In the genomic region with DNA sequence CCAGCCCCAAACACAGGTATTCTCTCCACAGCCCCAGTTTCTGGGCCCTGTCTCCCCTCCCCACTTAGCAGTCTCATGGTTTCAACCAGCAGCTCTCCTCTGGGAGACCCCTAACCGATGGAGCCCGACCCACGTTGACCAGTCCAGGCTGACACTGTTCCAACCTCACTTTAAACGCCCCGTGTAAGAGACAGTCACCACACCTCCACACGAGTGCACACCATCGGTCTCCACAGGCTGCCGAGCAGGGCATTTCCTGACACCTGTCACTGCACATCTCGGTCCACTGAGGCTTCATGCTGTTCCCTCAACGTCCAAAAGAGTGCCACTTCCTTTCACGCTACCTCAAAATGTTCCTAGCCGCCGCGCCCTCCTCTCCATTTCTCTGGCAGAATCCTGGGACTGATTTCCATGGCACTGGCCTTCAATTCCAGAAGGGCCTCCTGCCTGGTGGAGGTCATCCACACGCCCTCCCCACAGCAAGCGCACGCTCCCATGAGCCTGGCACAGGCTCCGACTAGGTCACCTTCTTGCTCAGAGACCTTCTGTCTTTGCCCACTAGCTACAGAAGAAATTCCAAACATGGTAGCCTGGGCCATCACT, we compare ENCODE assay signal across 18 cellular contexts.
"Had no signal": no experiment of that assay in that cellular context is flagged by ENCODE, and none has a peak within 500 bp of the region (broad histone marks: within the 10 kb centered on the region; RNA-seq: fewer than 3 reads in every experiment).

No MANE protein-coding gene starts in this region.

- FAIRE-seq: urothelium cell line had no signal

- H3K9me3 Mint-ChIP-seq: activated CD4-positive, alpha-beta T cell treated with anti-CD3 and anti-CD28 coated beads, Interleukin-2, amount 10 ng/mL, durations not matched to agents 7 days and 5 days; activated T-cell treated with anti-CD3 and anti-CD28 coated beads, Interleukin-2, amount 50 U/mL, for 72 hours had no signal

- H3K4me1 Mint-ChIP-seq: activated CD4-positive, alpha-beta T cell treated with anti-CD3 and anti-CD28 coated beads, Interleukin-2, amount 10 ng/mL, durations not matched to agents 7 days and 5 days; stimulated activated naive CD8-positive, alpha-beta T cell treated with anti-CD3 and anti-CD28 coated beads, Interleukin-15, amount 100 ng/mL, for 72 hours had no signal

- H3K27me3 Mint-ChIP-seq: activated CD4-positive, alpha-beta T cell treated with anti-CD3 and anti-CD28 coated beads, Interleukin-2, amount 10 ng/mL, durations not matched to agents 7 days and 5 days; activated naive CD8-positive, alpha-beta T cell; naive B cell; stimulated activated naive CD8-positive, alpha-beta T cell treated with anti-CD3 and anti-CD28 coated beads, Interleukin-15, amount 100 ng/mL, for 72 hours had no signal

- H3K4me3 ChIP-seq: gastrocnemius medialis, heart left ventricle, lung, psoas muscle, right lobe of liver, testis had no signal

- DNase-seq: activated CD4-positive, alpha-beta T cell treated with anti-CD3 and anti-CD28 coated beads, Interleukin-2, amount 10 ng/mL, durations not matched to agents 7 days and 5 days; activated CD8-positive, alpha-beta memory T cell treated with anti-CD3 and anti-CD28 coated beads, Interleukin-2, amount 50 U/mL, for 48 hours; activated gamma-delta T cell; activated T-cell treated with anti-CD3 and anti-CD28 coated beads, Interleukin-2, amount 50 U/mL, for 72 hours; amniotic stem cell; erythroblast; gastrocnemius medialis; heart left ventricle; naive B cell; nucleus accumbens; psoas muscle; right lobe of liver; stimulated activated naive CD8-positive, alpha-beta T cell treated with anti-CD3 and anti-CD28 coated beads, Interleukin-15, amount 100 ng/mL, for 72 hours; SW 1271; testis had no signal

- H3K4me3 Mint-ChIP-seq: activated CD4-positive, alpha-beta T cell treated with anti-CD3 and anti-CD28 coated beads, Interleukin-2, amount 10 ng/mL, durations not matched to agents 7 days and 5 days; activated naive CD8-positive, alpha-beta T cell; activated T-cell treated with anti-CD3 and anti-CD28 coated beads, Interleukin-2, amount 50 U/mL, for 72 hours; naive B cell; stimulated activated naive CD8-positive, alpha-beta T cell treated with anti-CD3 and anti-CD28 coated beads, Interleukin-15, amount 100 ng/mL, for 72 hours had no signal

- H3K9me3 ChIP-seq: gastrocnemius medialis, heart left ventricle, psoas muscle, right lobe of liver, testis had no signal

- H3K27ac ChIP-seq: gastrocnemius medialis, psoas muscle, right lobe of liver, testis had no signal

- H3K36me3 ChIP-seq: gastrocnemius medialis, right lobe of liver had no signal

- H3K36me3 Mint-ChIP-seq: activated naive CD8-positive, alpha-beta T cell; naive B cell had no signal

- H3K27me3 ChIP-seq: heart left ventricle, right lobe of liver, testis had no signal

- H3K4me1 ChIP-seq: gastrocnemius medialis, psoas muscle, right lobe of liver, testis had no signal

- H3K27ac Mint-ChIP-seq: activated CD4-positive, alpha-beta T cell treated with anti-CD3 and anti-CD28 coated beads, Interleukin-2, amount 10 ng/mL, durations not matched to agents 7 days and 5 days; activated naive CD8-positive, alpha-beta T cell; activated T-cell treated with anti-CD3 and anti-CD28 coated beads, Interleukin-2, amount 50 U/mL, for 72 hours; stimulated activated naive CD8-positive, alpha-beta T cell treated with anti-CD3 and anti-CD28 coated beads, Interleukin-15, amount 100 ng/mL, for 72 hours had no signal
